Comparison of ENCODE assay signal across 1 cellular context in the genomic region with DNA sequence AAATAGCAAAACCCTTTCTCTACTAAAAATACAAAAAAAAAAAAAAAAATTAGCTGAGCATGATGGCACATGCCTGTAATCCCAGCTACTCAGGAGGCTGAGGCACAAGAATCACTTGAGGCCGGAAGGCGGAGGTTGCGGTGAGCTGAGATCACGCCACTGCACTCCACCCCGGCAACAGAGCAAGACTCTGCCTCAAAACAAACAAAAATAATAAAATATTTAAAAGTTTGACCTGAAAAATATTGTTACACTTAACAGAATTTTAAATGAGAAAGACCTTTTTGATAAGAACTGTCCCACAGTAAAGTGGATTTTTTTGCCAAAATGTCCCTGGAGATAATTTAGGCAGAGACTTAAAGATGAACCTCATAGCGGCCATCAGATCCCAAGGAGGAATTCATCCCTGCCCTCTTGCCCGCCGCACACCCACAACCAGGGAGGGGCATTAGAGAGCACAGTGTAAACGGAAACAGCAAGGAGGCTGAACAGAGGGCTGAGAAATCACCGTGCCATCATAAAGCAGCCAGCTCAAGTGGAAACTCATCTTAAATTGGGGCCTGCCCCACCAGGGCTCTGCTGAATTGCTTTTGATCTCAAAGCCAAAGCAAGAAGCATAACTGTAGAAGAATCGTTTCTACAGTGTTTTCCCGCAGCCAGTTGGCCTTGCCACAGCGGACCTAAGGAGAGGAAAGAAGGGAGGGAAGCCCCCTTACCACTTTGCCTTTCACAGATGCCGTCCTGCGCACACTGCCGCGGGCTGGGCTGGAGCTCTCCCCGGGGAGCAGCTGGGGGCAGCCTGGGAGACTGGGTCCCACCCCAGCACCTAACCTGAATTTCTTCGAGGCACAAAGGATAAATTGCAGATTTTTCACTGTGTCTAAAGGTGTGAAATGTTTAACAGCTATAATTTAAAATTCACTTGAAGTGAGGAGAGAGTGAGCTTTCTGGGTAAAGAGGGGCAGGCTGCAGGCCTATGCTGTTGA.
TF ChIP-seq lines count a peak whose summit lies in the region.

No MANE protein-coding gene starts in this region.

TF ChIP-seq in HepG2, 621 proteins besides CTCF, POLR2A, EP300 and RAD21:
- TF ChIP-seq, protein P1, sequence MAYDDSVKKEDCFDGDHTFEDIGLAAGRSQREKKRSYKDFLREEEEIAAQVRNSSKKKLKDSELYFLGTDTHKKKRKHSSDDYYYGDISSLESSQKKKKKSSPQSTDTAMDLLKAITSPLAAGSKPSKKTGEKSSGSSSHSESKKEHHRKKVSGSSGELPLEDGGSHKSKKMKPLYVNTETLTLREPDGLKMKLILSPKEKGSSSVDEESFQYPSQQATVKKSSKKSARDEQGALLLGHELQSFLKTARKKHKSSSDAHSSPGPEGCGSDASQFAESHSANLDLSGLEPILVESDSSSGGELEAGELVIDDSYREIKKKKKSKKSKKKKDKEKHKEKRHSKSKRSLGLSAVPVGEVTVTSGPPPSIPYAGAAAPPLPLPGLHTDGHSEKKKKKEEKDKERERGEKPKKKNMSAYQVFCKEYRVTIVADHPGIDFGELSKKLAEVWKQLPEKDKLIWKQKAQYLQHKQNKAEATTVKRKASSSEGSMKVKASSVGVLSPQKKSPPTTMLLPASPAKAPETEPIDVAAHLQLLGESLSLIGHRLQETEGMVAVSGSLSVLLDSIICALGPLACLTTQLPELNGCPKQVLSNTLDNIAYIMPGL (CRISPR knock-in tag; IDR thresholded peaks at IDR 0.05; ENCODE audit: borderline replicate concordance in 1 of 2, low read depth in 1 of 2) = no peak
- TF ChIP-seq ARNT (IDR thresholded peaks at IDR 0.05) (no peak), SPEN (CRISPR knock-in tag; IDR thresholded peaks at IDR 0.05; ENCODE audit: low read depth) (no peak), ZNF670 (CRISPR knock-in tag; IDR thresholded peaks at IDR 0.05; ENCODE audit: borderline replicate concordance) (no peak), ZNF24 (IDR thresholded peaks at IDR 0.05) (no peak), ZSCAN22 (CRISPR knock-in tag; IDR thresholded peaks at IDR 0.05) (no peak), TCF12 (IDR thresholded peaks at IDR 0.05) (no peak), TCF12 (CRISPR knock-in tag; IDR thresholded peaks at IDR 0.05) (no peak), KDM5A (IDR thresholded peaks at IDR 0.05; ENCODE audit: borderline replicate concordance, low read length) (no peak)
- TF ChIP-seq, protein P2, sequence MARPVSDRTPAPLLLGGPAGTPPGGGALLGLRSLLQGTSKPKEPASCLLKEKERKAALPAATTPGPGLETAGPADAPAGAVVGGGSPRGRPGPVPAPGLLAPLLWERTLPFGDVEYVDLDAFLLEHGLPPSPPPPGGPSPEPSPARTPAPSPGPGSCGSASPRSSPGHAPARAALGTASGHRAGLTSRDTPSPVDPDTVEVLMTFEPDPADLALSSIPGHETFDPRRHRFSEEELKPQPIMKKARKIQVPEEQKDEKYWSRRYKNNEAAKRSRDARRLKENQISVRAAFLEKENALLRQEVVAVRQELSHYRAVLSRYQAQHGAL (CRISPR knock-in tag; IDR thresholded peaks at IDR 0.05; ENCODE audit: not compliant biosample characterization) = no peak
- TF ChIP-seq, protein P3, sequence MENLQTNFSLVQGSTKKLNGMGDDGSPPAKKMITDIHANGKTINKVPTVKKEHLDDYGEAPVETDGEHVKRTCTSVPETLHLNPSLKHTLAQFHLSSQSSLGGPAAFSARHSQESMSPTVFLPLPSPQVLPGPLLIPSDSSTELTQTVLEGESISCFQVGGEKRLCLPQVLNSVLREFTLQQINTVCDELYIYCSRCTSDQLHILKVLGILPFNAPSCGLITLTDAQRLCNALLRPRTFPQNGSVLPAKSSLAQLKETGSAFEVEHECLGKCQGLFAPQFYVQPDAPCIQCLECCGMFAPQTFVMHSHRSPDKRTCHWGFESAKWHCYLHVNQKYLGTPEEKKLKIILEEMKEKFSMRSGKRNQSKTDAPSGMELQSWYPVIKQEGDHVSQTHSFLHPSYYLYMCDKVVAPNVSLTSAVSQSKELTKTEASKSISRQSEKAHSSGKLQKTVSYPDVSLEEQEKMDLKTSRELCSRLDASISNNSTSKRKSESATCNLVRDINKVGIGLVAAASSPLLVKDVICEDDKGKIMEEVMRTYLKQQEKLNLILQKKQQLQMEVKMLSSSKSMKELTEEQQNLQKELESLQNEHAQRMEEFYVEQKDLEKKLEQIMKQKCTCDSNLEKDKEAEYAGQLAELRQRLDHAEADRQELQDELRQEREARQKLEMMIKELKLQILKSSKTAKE (CRISPR knock-in tag; IDR thresholded peaks at IDR 0.05; ENCODE audit: borderline replicate concordance) = no peak
